ENCODE assay signal across 24 cellular contexts in genomic region chr9:95809686-95810085, GRCh38.
"Had no signal": no experiment of that assay in that cellular context is flagged by ENCODE, and none has a peak within 500 bp of the region (broad histone marks: within the 10 kb centered on the region; RNA-seq: fewer than 3 reads in every experiment).

No MANE protein-coding gene starts in this region.

- H3K4me1 Mint-ChIP-seq: activated CD4-positive, alpha-beta memory T cell treated with anti-CD3 and anti-CD28 coated beads, Interleukin-2, amount 10 ng/mL, durations not matched to agents 7 days and 5 days; activated CD8-positive, alpha-beta memory T cell treated with anti-CD3 and anti-CD28 coated beads, Interleukin-2, amount 10 ng/mL, durations not matched to agents 7 days and 5 days had no signal

- DNase-seq: activated CD4-positive, alpha-beta memory T cell treated with anti-CD3 and anti-CD28 coated beads, Interleukin-2, amount 10 ng/mL, durations not matched to agents 7 days and 5 days; activated CD4-positive, alpha-beta T cell treated with anti-CD3 and anti-CD28 coated beads, Interleukin-2, amount 10 ng/mL, durations not matched to agents 24 days and 14 days; activated CD4-positive, CD25-positive, alpha-beta regulatory T cell; activated CD8-positive, alpha-beta memory T cell treated with anti-CD3 and anti-CD28 coated beads, Interleukin-2, amount 10 ng/mL, durations not matched to agents 7 days and 5 days; activated gamma-delta T cell; activated naive CD8-positive, alpha-beta T cell treated with anti-CD3 and anti-CD28 coated beads, Interleukin-2, amount 10 ng/mL, durations not matched to agents 7 days and 5 days; amniotic stem cell; brain microvascular endothelial cell; dorsolateral prefrontal cortex; effector memory CD4-positive, alpha-beta T cell; erythroblast; gastrocnemius medialis; glutamatergic neuron; left lung; lower lobe of right lung; mucosa of descending colon; posterior cingulate gyrus; right cardiac atrium; stimulated activated CD4-positive, alpha-beta T cell treated with anti-CD3 and anti-CD28 coated beads, Interleukin-15, amount 100 ng/mL, for 24 hours; stimulated activated CD4-positive, alpha-beta T cell treated with anti-CD3 and anti-CD28 coated beads, Interleukin-2, amount 100 ng/mL, for 24 hours; stimulated activated naive CD4-positive, alpha-beta T cell; substantia nigra; T-helper 1 cell had no signal

- H3K9me3 Mint-ChIP-seq: nephron had no signal

- H3K4me3 Mint-ChIP-seq: activated CD4-positive, alpha-beta memory T cell treated with anti-CD3 and anti-CD28 coated beads, Interleukin-2, amount 10 ng/mL, durations not matched to agents 7 days and 5 days; activated CD4-positive, alpha-beta T cell treated with anti-CD3 and anti-CD28 coated beads, Interleukin-2, amount 10 ng/mL, durations not matched to agents 24 days and 14 days; activated CD8-positive, alpha-beta memory T cell treated with anti-CD3 and anti-CD28 coated beads, Interleukin-2, amount 10 ng/mL, durations not matched to agents 7 days and 5 days; activated naive CD8-positive, alpha-beta T cell treated with anti-CD3 and anti-CD28 coated beads, Interleukin-2, amount 10 ng/mL, durations not matched to agents 7 days and 5 days; nephron had no signal

- ATAC-seq: activated CD8-positive, alpha-beta memory T cell treated with anti-CD3 and anti-CD28 coated beads, Interleukin-2, amount 10 ng/mL, durations not matched to agents 7 days and 5 days; gastrocnemius medialis; left lung; lower lobe of right lung; mucosa of descending colon; right cardiac atrium had no signal

- H3K27ac Mint-ChIP-seq: activated CD4-positive, alpha-beta memory T cell treated with anti-CD3 and anti-CD28 coated beads, Interleukin-2, amount 10 ng/mL, durations not matched to agents 7 days and 5 days; activated CD4-positive, alpha-beta T cell treated with anti-CD3 and anti-CD28 coated beads, Interleukin-2, amount 10 ng/mL, durations not matched to agents 24 days and 14 days; activated CD8-positive, alpha-beta memory T cell treated with anti-CD3 and anti-CD28 coated beads, Interleukin-2, amount 10 ng/mL, durations not matched to agents 7 days and 5 days; activated naive CD8-positive, alpha-beta T cell treated with anti-CD3 and anti-CD28 coated beads, Interleukin-2, amount 10 ng/mL, durations not matched to agents 7 days and 5 days; nephron had no signal
